In the genomic region with DNA sequence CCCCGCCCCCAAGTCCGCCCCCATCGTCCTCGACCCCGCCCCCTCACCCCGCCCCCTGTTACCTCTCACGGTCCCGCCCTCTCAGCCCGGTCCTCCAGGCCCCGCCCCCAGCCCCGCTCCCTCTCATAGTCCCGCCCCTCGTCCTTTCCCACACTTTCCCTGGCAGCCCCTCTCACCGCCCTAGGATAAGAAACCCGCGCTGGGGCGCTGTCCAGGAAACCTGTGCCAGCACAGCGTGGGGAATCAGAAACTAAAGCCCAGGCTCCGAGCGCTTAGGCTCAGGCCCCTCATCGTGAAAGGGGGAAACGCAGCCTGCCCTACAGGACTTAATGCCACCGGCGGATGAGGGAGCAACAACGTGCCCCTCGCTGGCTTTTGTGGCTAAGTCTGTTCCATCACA, we compare ENCODE assay signal across 8 cellular contexts. TPM values are rescaled to one million over a fixed set of nuclear protein-coding genes. Genes with fewer than 3 reads are reported as not detected.
DNase-seq lines count a peak whose midpoint lies in the region; ATAC-seq, FAIRE-seq and TF ChIP-seq lines count a peak whose summit lies in the region.

No MANE protein-coding gene starts in this region.

- no peaks in the 10 kb centered on the region for H4K20me1 ChIP-seq in HepG2 (ENCODE audit: insufficient read depth, low read length)
- H4K20me1 ChIP-seq in smooth muscle cell (ENCODE audit: low read depth), result no peaks in the 10 kb centered on the region

- H3F3A ChIP-seq in smooth muscle cell (ENCODE audit: low read depth), result no peaks in the 10 kb centered on the region

- H3K36me3 ChIP-seq in liver (ENCODE audit: control insufficient read depth in 4 of 4, insufficient read depth in 3 of 4, low read depth in 1 of 4, low read length in 3 of 4) (no peaks in the 10 kb centered on the region), HepG2 (replicated peaks in 1 of 2; ENCODE audit: control insufficient read depth in 1 of 2, insufficient read depth in 2 of 2, low read length in 2 of 2) (no peaks in the 10 kb centered on the region), right atrium auricular region (no peaks in the 10 kb centered on the region), smooth muscle cell (ENCODE audit: low read depth) (no peaks in the 10 kb centered on the region)

- in situ Hi-C loops in HepG2 (cut with HindIII; ENCODE audit: extremely low pct_ligation_motif_present, low pct_unique_long_range_greater_than_20kb), result no loop called here
- in situ Hi-C loops in KBM-7 (cut with MboI; ENCODE audit: low pct_unique_long_range_greater_than_20kb, low sequenced_read_pairs), result no loop called here

- no peak overlapping the region for H3K27ac Mint-ChIP-seq in activated naive CD4-positive, alpha-beta T cell treated with anti-CD3 and anti-CD28 coated beads, Interleukin-2, amount 50 U/mL, for 24 hours

- TF ChIP-seq CTCF in liver (IDR thresholded peaks at IDR 0.05; ENCODE audit: low read depth, low read length, missing input control), result no peak
- TF ChIP-seq CTCF in HepG2 (CRISPR knock-in tag; IDR thresholded peaks at IDR 0.05), result no peak
- no peak for TF ChIP-seq CTCF in right atrium auricular region (IDR thresholded peaks at IDR 0.05)
- no peak for TF ChIP-seq CTCF in smooth muscle cell (IDR thresholded peaks at IDR 0.05; ENCODE audit: borderline replicate concordance, insufficient read depth, poor library complexity, severe bottlenecking)

- H2AFZ ChIP-seq in HepG2 (ENCODE audit: low read length) (no peak overlapping the region), smooth muscle cell (ENCODE audit: low read depth) (no peak overlapping the region)

- intact Hi-C loops in HepG2 (cut with micrococcal nuclease; ENCODE audit: unreplicated experiment), result no loop called here

- no peak for FAIRE-seq in HepG2 (lab: Jason Lieb, UNC)

- H3K9ac ChIP-seq in liver (ENCODE audit: low read depth in 1 of 2, low read length in 2 of 2), result peak overlapping the region in 1 of 2 donors; percentile 45
- no peak overlapping the region for H3K9ac ChIP-seq in HepG2 (ENCODE audit: insufficient read depth, low read depth, low read length)
- no peak overlapping the region for H3K9ac ChIP-seq in smooth muscle cell (ENCODE audit: low read depth)

- H3K4me3 ChIP-seq in liver (ENCODE audit: low read depth in 1 of 3, low read length in 3 of 3) (peak overlapping the region; percentile 25 to 46 (median 32)), HepG2 (replicated peaks in 1 of 3; ENCODE audit: insufficient read depth in 1 of 3, low read depth in 2 of 3, low read length in 3 of 3) (no peak overlapping the region), right atrium auricular region (peak overlapping the region in 1 of 2 donors; percentile 25), smooth muscle cell (peak overlapping the region; percentile 24)

- H3K9me3 Mint-ChIP-seq in activated naive CD4-positive, alpha-beta T cell treated with anti-CD3 and anti-CD28 coated beads, Interleukin-2, amount 50 U/mL, for 24 hours, result no peaks in the 10 kb centered on the region

- H3K27me3 Mint-ChIP-seq in activated naive CD4-positive, alpha-beta T cell treated with anti-CD3 and anti-CD28 coated beads, Interleukin-2, amount 50 U/mL, for 24 hours, result peaks cover 6% of the 10 kb centered on the region

- peaks cover 7 to 15% (median 12%) of the 10 kb centered on the region in 4 donors for H3K4me1 ChIP-seq in liver (ENCODE audit: control insufficient read depth in 4 of 4, insufficient read depth in 4 of 4, low read length in 3 of 4)
- H3K4me1 ChIP-seq in HepG2 (ENCODE audit: insufficient read depth, low read length), result peaks cover 41% of the 10 kb centered on the region
- peaks cover 0 to 11% of the 10 kb centered on the region in 2 donors for H3K4me1 ChIP-seq in right atrium auricular region
- H3K4me1 ChIP-seq in smooth muscle cell (ENCODE audit: low read depth), result peaks cover 7% of the 10 kb centered on the region

- DNase-seq in HepG2 (ENCODE audit: low spot score) (no peak), right atrium auricular region (ENCODE audit: low spot score) (peak; percentile 66), smooth muscle cell (lab: John Stamatoyannopoulos, UW; ENCODE audit: unreplicated experiment) (peak; percentile 21), KBM-7 (no peak), AML-193 (lab: John Stamatoyannopoulos, UW) (no peak)

- peak overlapping the region; percentile 23 to 58 for H3K27ac ChIP-seq in liver (ENCODE audit: low read depth in 1 of 2, low read length in 2 of 2)
- H3K27ac ChIP-seq in HepG2 (ENCODE audit: extremely low read length, insufficient read depth, low read length), result no peak overlapping the region
- H3K27ac ChIP-seq in right atrium auricular region, result no peak overlapping the region
- no peak overlapping the region for H3K27ac ChIP-seq in smooth muscle cell (ENCODE audit: low read depth)

- no TSS peak for BruUV-seq in HepG2 (replicated peaks; lab: Mats Ljungman, UMichigan)

- H3K4me2 ChIP-seq in HepG2 (ENCODE audit: low read depth, low read length) (no peak overlapping the region), smooth muscle cell (peak overlapping the region; percentile 72)

- no peaks in the 10 kb centered on the region for H3K79me2 ChIP-seq in HepG2 (ENCODE audit: insufficient read depth, low read length)
- H3K79me2 ChIP-seq in smooth muscle cell (ENCODE audit: low read depth), result no peaks in the 10 kb centered on the region

- no peaks in the 10 kb centered on the region for H3K4me1 Mint-ChIP-seq in activated naive CD4-positive, alpha-beta T cell treated with anti-CD3 and anti-CD28 coated beads, Interleukin-2, amount 50 U/mL, for 24 hours

- no peaks in the 10 kb centered on the region for H3K36me3 Mint-ChIP-seq in activated naive CD4-positive, alpha-beta T cell treated with anti-CD3 and anti-CD28 coated beads, Interleukin-2, amount 50 U/mL, for 24 hours

- WGBS in liver, result 21% methylated on average over 26 of the region's 26 CpGs
- 55% methylated on average over 23 of the region's 26 CpGs for WGBS in HepG2 (ENCODE audit: low lambda C conversion rate)
- 20% methylated on average over 12 of the region's 26 CpGs for WGBS in smooth muscle cell (ENCODE audit: low lambda C conversion rate)

- peak overlapping the region; percentile 43 for H3K4me3 Mint-ChIP-seq in activated naive CD4-positive, alpha-beta T cell treated with anti-CD3 and anti-CD28 coated beads, Interleukin-2, amount 50 U/mL, for 24 hours

- TF ChIP-seq POLR2A in HepG2 (IDR thresholded peaks at IDR 0.05; ENCODE audit: insufficient read depth in 1 of 2, low read depth in 2 of 2, low read length in 2 of 2), result no peak

- TF ChIP-seq EP300 in HepG2 (IDR thresholded peaks at IDR 0.05; ENCODE audit: low read depth in 2 of 2, low read length in 2 of 2), result no peak
- TF ChIP-seq EP300 in HepG2 (CRISPR knock-in tag; IDR thresholded peaks at IDR 0.05; ENCODE audit: borderline replicate concordance), result no peak

- TF ChIP-seq RAD21 in liver (IDR thresholded peaks at IDR 0.05) (no peak), HepG2 (CRISPR knock-in tag; IDR thresholded peaks at IDR 0.05) (no peak)

- H3K9me3 ChIP-seq in liver (ENCODE audit: control insufficient read depth in 4 of 4, low read length in 3 of 4) (no peaks in the 10 kb centered on the region), HepG2 (ENCODE audit: low read length) (no peaks in the 10 kb centered on the region), right atrium auricular region (no peaks in the 10 kb centered on the region), smooth muscle cell (replicated peaks; ENCODE audit: low read depth) (no peaks in the 10 kb centered on the region)

- ATAC-seq in HepG2 (no peak), HG03342 (IDR thresholded peaks at IDR 0.05; ENCODE audit: unreplicated experiment) (no peak)

- H3K27me3 ChIP-seq in liver (ENCODE audit: control insufficient read depth in 4 of 4, insufficient read depth in 4 of 4, low read length in 3 of 4) (no peaks in the 10 kb centered on the region), HepG2 (ENCODE audit: control insufficient read depth in 1 of 2, insufficient read depth in 2 of 2, low read length in 2 of 2) (no peaks in the 10 kb centered on the region; a peak in 2 of 5 replicates), right atrium auricular region (no peaks in the 10 kb centered on the region), smooth muscle cell (ENCODE audit: low read depth) (no peaks in the 10 kb centered on the region)

- CTCF ChIA-PET in HepG2 (lab: Yijun Ruan, JAX; ENCODE audit: low intra/inter-chr PET ratio, low total read pairs), result no interaction called here

- POLR2A ChIA-PET in HepG2 (lab: Yijun Ruan, JAX), result no interaction called here

TF ChIP-seq in liver, 16 proteins besides CTCF, POLR2A, EP300 and RAD21 (continues in another document):
- no peak for TF ChIP-seq GABPA (IDR thresholded peaks at IDR 0.05 in 1 of 2, conservative IDR thresholded peaks at IDR 0.05 in 1 of 2)
- TF ChIP-seq JUND (IDR thresholded peaks at IDR 0.05), result no peak

RNA-seq across cellular contexts. Expression of a gene that starts 20.9 kb away (rescaled TPM):
- total RNA-seq in liver (not detected), HepG2 (2016; rRNA removed; fragmentation: Illumina TruSeq; extraction: Trizol) (not detected in 2 replicates), right atrium auricular region (not detected), smooth muscle cell (1.3 TPM in 1 of 2 replicates, not detected in the other)
- polyA plus RNA-seq in liver (not detected), HepG2 (2011; rRNA removed) (not detected in 2 replicates), smooth muscle cell (0.33 TPM in 1 of 2 replicates, not detected in the other)
- not detected in 2 replicates for total RNA-seq in HepG2 (2016; cell fraction: cytosol; rRNA removed; fragmentation: Illumina TruSeq; extraction: Trizol; ENCODE audit: low read depth)
- total RNA-seq in HepG2 (2016; cell fraction: insoluble cytoplasmic fraction; rRNA removed; fragmentation: Illumina TruSeq; extraction: Trizol), result not detected in 2 replicates
- not detected in 2 replicates for total RNA-seq in HepG2 (2016; cell fraction: membrane; rRNA removed; fragmentation: Illumina TruSeq; extraction: Trizol)
- total RNA-seq in HepG2 (2016; cell fraction: nucleus; rRNA removed; fragmentation: Illumina TruSeq; extraction: Trizol), result not detected in 2 replicates
- not detected in 2 replicates for polyA plus RNA-seq in HepG2 (2011; cell fraction: cytosol; rRNA removed)
- not detected in 2 replicates for polyA plus RNA-seq in HepG2 (2011; cell fraction: nucleus; rRNA removed)
- polyA plus RNA-seq in HepG2 (2012), result not detected in 2 replicates
- not detected in 2 replicates for polyA plus RNA-seq in HepG2 (2016; cell fraction: cytosol; fragmentation: Illumina TruSeq; extraction: Trizol; ENCODE audit: low read depth)
- not detected in 2 replicates for polyA plus RNA-seq in HepG2 (2016; cell fraction: insoluble cytoplasmic fraction; fragmentation: Illumina TruSeq; extraction: Trizol; ENCODE audit: low read depth)
- polyA plus RNA-seq in HepG2 (2016; cell fraction: membrane; fragmentation: Illumina TruSeq; extraction: Trizol; ENCODE audit: low read depth), result not detected in 2 replicates
- polyA plus RNA-seq in HepG2 (2016; cell fraction: nucleus; fragmentation: Illumina TruSeq; extraction: Trizol; ENCODE audit: insufficient read depth, low read depth), result not detected in 2 replicates
- not detected in 2 replicates for polyA minus RNA-seq in HepG2 (2011; rRNA and poly(A)+ RNA removed; ENCODE audit: low replicate concordance)
- not detected in 2 replicates for polyA minus RNA-seq in HepG2 (2011; cell fraction: cytosol; rRNA and poly(A)+ RNA removed)
- not detected in 2 replicates for polyA minus RNA-seq in HepG2 (2011; cell fraction: nucleus; rRNA and poly(A)+ RNA removed)

Comparison
In these comparisons a context has a peak if more than half of its experiments do, and no peak if none do; other contexts are left out.
1. H3K27ac ChIP-seq: peak in liver (2 of 2); none in HepG2 (single experiment), right atrium auricular region (0 of 2) and smooth muscle cell (single experiment).
2. H3K4me3 ChIP-seq: peak in liver (3 of 3) and smooth muscle cell (single experiment); none in HepG2 (0 of 3).
3. DNase-seq: peak in right atrium auricular region (single experiment) and smooth muscle cell (single experiment); none in HepG2 (single experiment), KBM-7 (single experiment) and AML-193 (0 of 2).